Comparison of ENCODE assay signal across 24 cellular contexts in the genomic region with DNA sequence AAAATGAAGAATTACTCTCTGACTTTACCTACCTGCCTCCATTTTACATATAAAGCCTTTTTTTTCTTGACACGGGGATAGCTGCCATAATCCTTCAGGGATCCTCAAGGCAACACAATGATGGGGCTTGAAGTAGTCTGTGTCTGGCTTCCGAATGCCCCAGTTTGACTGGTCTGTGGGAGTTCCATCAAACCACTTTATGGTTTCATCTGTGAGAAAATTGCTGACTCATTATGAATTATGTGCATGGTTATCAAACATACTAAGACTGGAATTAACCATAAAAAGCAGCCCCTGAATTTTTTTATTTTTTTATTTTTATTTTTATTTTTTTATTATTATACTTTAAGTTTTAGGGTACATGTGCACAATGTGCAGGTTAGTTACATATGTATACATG.
"Had no signal": no experiment of that assay in that cellular context is flagged by ENCODE, and none has a peak within 500 bp of the region (broad histone marks: within the 10 kb centered on the region; RNA-seq: fewer than 3 reads in every experiment).

No MANE protein-coding gene starts in this region.

- H3K4me2 ChIP-seq: hepatocyte had no signal

- H2AFZ ChIP-seq: hepatocyte had no signal

- FAIRE-seq: endothelial cell of umbilical vein, kidney had no signal

- H3K36me3 ChIP-seq: colonic mucosa, left ventricle myocardium inferior, lower lobe of right lung, ovary, upper lobe of right lung had no signal

- H3K4me3 Mint-ChIP-seq: endodermal cell; memory B cell; mesothelial cell of epicardium; natural killer cell; neural crest cell; stimulated activated effector memory CD8-positive, alpha-beta T cell treated with anti-CD3 and anti-CD28 coated beads, Interleukin-12 subunit alpha, Interleukin-12 subunit beta, amount 100 ng/mL, for 72 hours; stimulated activated naive CD8-positive, alpha-beta T cell treated with anti-CD3 and anti-CD28 coated beads, Interleukin-15, Interleukin-2, amounts not matched to agents 100 ng/mL and 50 ng/mL, for 24 hours had no signal

- H3K27me3 ChIP-seq: colonic mucosa, hepatocyte, ovary, tibial artery, upper lobe of right lung had no signal

- H3K79me2 ChIP-seq: hepatocyte had no signal

- H3K4me1 ChIP-seq: colonic mucosa, upper lobe of right lung had no signal

- H3K27ac ChIP-seq: colonic mucosa, hepatocyte, lower lobe of right lung, ovary, upper lobe of right lung had no signal

- ATAC-seq: left cardiac atrium; lower lobe of right lung; natural killer cell; right cardiac atrium; stimulated activated effector memory CD8-positive, alpha-beta T cell treated with anti-CD3 and anti-CD28 coated beads, Interleukin-12 subunit alpha, Interleukin-12 subunit beta, amount 100 ng/mL, for 72 hours; upper lobe of right lung had no signal

- H3K36me3 Mint-ChIP-seq: memory B cell; mesothelial cell of epicardium; natural killer cell; stimulated activated effector memory CD8-positive, alpha-beta T cell treated with anti-CD3 and anti-CD28 coated beads, Interleukin-12 subunit alpha, Interleukin-12 subunit beta, amount 100 ng/mL, for 72 hours had no signal

- H3K9me3 Mint-ChIP-seq: endodermal cell; memory B cell; mesothelial cell of epicardium; natural killer cell; neural crest cell; stimulated activated effector memory CD8-positive, alpha-beta T cell treated with anti-CD3 and anti-CD28 coated beads, Interleukin-12 subunit alpha, Interleukin-12 subunit beta, amount 100 ng/mL, for 72 hours; stimulated activated naive CD8-positive, alpha-beta T cell treated with anti-CD3 and anti-CD28 coated beads, Interleukin-15, Interleukin-2, amounts not matched to agents 100 ng/mL and 50 ng/mL, for 24 hours had no signal

- H3K9me3 ChIP-seq: colonic mucosa, left ventricle myocardium inferior, lower lobe of right lung, ovary, tibial artery, upper lobe of right lung had no signal

- H3K4me1 Mint-ChIP-seq: endodermal cell; memory B cell; mesothelial cell of epicardium; natural killer cell; neural crest cell; stimulated activated effector memory CD8-positive, alpha-beta T cell treated with anti-CD3 and anti-CD28 coated beads, Interleukin-12 subunit alpha, Interleukin-12 subunit beta, amount 100 ng/mL, for 72 hours had no signal

- H3K27ac Mint-ChIP-seq: endodermal cell; memory B cell; mesothelial cell of epicardium; natural killer cell; stimulated activated effector memory CD8-positive, alpha-beta T cell treated with anti-CD3 and anti-CD28 coated beads, Interleukin-12 subunit alpha, Interleukin-12 subunit beta, amount 100 ng/mL, for 72 hours; stimulated activated naive CD8-positive, alpha-beta T cell treated with anti-CD3 and anti-CD28 coated beads, Interleukin-15, Interleukin-2, amounts not matched to agents 100 ng/mL and 50 ng/mL, for 24 hours had no signal

- H3K4me3 ChIP-seq: colonic mucosa, hepatocyte, left ventricle myocardium inferior, lower lobe of right lung, ovary, tibial artery, upper lobe of right lung had no signal

- DNase-seq: colonic mucosa; effector CD4-positive, alpha-beta T cell; endodermal cell; erythroblast; foreskin melanocyte; head of caudate nucleus; kidney; left cardiac atrium; left ventricle myocardium inferior; lower lobe of right lung; natural killer cell; ovary; right cardiac atrium; stimulated activated CD4-positive, alpha-beta T cell treated with anti-CD3 and anti-CD28 coated beads, Interleukin-4, amount 100 ng/mL, for 1 hour; stimulated activated CD8-positive, alpha-beta memory T cell treated with anti-CD3 and anti-CD28 coated beads, Interleukin-4, amount 100 ng/mL, for 48 hours; tibial artery; upper lobe of right lung had no signal

- H3K27me3 Mint-ChIP-seq: memory B cell had no signal
